Comparison of ENCODE assay signal across 1 cellular context in the genomic region with DNA sequence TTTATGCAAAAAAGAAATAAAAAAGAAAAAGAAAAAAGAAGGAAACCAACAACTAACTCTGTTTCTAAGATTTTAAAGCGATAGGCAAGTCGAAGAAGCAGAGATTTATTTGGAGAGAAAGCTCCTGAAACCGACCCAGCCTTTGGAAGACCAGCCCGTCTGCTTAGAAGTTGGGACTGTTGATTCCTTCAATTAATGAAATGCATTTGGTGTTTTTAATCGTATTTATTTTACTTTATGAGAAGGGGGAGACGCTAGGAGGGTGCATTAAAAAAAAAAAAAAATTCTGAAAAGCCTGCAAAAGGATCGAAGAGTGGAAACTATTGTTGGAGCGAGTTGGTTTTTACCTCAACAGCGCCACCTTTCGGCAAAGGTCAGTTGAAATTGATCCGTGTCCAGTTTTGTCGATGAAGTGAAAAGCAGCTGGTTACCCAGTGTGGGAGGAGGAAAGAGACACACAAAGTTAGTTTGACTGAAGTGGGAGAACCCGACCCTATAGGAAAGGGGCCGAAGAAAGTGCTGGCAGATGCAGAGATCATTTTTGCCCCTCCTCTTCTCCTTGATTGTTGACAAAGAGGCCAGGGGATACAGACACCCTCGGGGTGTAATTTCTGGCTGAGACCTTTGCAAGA.
TF ChIP-seq lines count a peak whose summit lies in the region.

No MANE protein-coding gene starts in this region.

TF ChIP-seq in HepG2, 621 proteins besides CTCF, POLR2A, EP300 and RAD21 (continued from another document and continues in another):
- TF ChIP-seq, protein P1, sequence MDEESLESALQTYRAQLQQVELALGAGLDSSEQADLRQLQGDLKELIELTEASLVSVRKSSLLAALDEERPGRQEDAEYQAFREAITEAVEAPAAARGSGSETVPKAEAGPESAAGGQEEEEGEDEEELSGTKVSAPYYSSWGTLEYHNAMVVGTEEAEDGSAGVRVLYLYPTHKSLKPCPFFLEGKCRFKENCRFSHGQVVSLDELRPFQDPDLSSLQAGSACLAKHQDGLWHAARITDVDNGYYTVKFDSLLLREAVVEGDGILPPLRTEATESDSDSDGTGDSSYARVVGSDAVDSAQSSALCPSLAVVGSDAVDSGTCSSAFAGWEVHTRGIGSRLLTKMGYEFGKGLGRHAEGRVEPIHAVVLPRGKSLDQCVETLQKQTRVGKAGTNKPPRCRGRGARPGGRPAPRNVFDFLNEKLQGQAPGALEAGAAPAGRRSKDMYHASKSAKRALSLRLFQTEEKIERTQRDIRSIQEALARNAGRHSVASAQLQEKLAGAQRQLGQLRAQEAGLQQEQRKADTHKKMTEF (CRISPR knock-in tag; IDR thresholded peaks at IDR 0.05): no peak
- TF ChIP-seq SOX13 (IDR thresholded peaks at IDR 0.05) (no peak), SOX13 (CRISPR knock-in tag; conservative IDR thresholded peaks at IDR 0.05 in 1 of 2, IDR thresholded peaks at IDR 0.05 in 1 of 2) (0 out of 4 replicates have a peak, but pooled peaks of 1 of the 2 experiments have one; percentile 23), MAFK (conservative IDR thresholded peaks at IDR 0.05 in 1 of 2, IDR thresholded peaks at IDR 0.05 in 1 of 2; ENCODE audit: low read length in 2 of 2) (no peak), ZNF30 (CRISPR knock-in tag; IDR thresholded peaks at IDR 0.05) (no peak), PHF21A (CRISPR knock-in tag; IDR thresholded peaks at IDR 0.05) (no peak), GATAD1 (CRISPR knock-in tag; IDR thresholded peaks at IDR 0.05) (no peak), ZFP37 (CRISPR knock-in tag; IDR thresholded peaks at IDR 0.05; ENCODE audit: borderline replicate concordance) (0 out of 2 replicates have a peak, but pooled peaks have one; percentile 30), FOXK2 (IDR thresholded peaks at IDR 0.05) (no peak), FOXC1 (CRISPR knock-in tag; IDR thresholded peaks at IDR 0.05; ENCODE audit: borderline replicate concordance) (no peak), NRL (CRISPR knock-in tag; IDR thresholded peaks at IDR 0.05; ENCODE audit: borderline replicate concordance) (no peak), SATB2 (CRISPR knock-in tag; IDR thresholded peaks at IDR 0.05) (no peak), FOXJ3 (CRISPR knock-in tag; IDR thresholded peaks at IDR 0.05; ENCODE audit: borderline replicate concordance) (0 out of 2 replicates have a peak, but pooled peaks have one; percentile 9), HES4 (CRISPR knock-in tag; IDR thresholded peaks at IDR 0.05; ENCODE audit: borderline replicate concordance) (no peak), ZNF180 (CRISPR knock-in tag; IDR thresholded peaks at IDR 0.05; ENCODE audit: borderline replicate concordance, low read depth) (0 out of 2 replicates have a peak, but pooled peaks have one; percentile 28), RARG (CRISPR knock-in tag; IDR thresholded peaks at IDR 0.05; ENCODE audit: low read depth) (no peak), TCF12 (IDR thresholded peaks at IDR 0.05) (no peak), TCF12 (CRISPR knock-in tag; IDR thresholded peaks at IDR 0.05) (no peak), HOXA7 (CRISPR knock-in tag; IDR thresholded peaks at IDR 0.05) (no peak), ETV5 (CRISPR knock-in tag; IDR thresholded peaks at IDR 0.05; ENCODE audit: borderline replicate concordance) (no peak), SOX6 (IDR thresholded peaks at IDR 0.05) (no peak), SOX6 (CRISPR knock-in tag; IDR thresholded peaks at IDR 0.05) (no peak), ZFP90 (CRISPR knock-in tag; IDR thresholded peaks at IDR 0.05; ENCODE audit: borderline replicate concordance) (peak; percentile 62; the same call in 1 of the 2 replicates), ZNF543 (CRISPR knock-in tag; IDR thresholded peaks at IDR 0.05) (no peak), KLF12 (CRISPR knock-in tag; IDR thresholded peaks at IDR 0.05; ENCODE audit: borderline replicate concordance) (peak; percentile 56; the same call in 1 of the 2 replicates), PHF20 (CRISPR knock-in tag; IDR thresholded peaks at IDR 0.05) (0 out of 2 replicates have a peak, but pooled peaks have one; percentile 2), ONECUT2 (CRISPR knock-in tag; IDR thresholded peaks at IDR 0.05) (peak; percentile 67; the same call in 1 of the 2 replicates), ZC3H4 (CRISPR knock-in tag; IDR thresholded peaks at IDR 0.05; ENCODE audit: borderline replicate concordance) (no peak), GATAD2A (CRISPR knock-in tag; IDR thresholded peaks at IDR 0.05) (peak; percentile 39; the same call in 1 of the 2 replicates), ELF1 (CRISPR knock-in tag; IDR thresholded peaks at IDR 0.05) (no peak), CHD4 (IDR thresholded peaks at IDR 0.05; ENCODE audit: borderline replicate concordance, low read length) (peak; percentile 83; the same call in 1 of the 2 replicates), GTF3A (CRISPR knock-in tag; conservative IDR thresholded peaks at IDR 0.05) (no peak), ZNF224 (CRISPR knock-in tag; IDR thresholded peaks at IDR 0.05) (no peak), HOXA5 (CRISPR knock-in tag; IDR thresholded peaks at IDR 0.05) (0 out of 2 replicates have a peak, but pooled peaks have one; percentile 60), RFXAP (CRISPR knock-in tag; IDR thresholded peaks at IDR 0.05; ENCODE audit: borderline replicate concordance) (no peak), PHF8 (CRISPR knock-in tag; IDR thresholded peaks at IDR 0.05) (no peak), ZNF33B (CRISPR knock-in tag; IDR thresholded peaks at IDR 0.05) (no peak)
- TF ChIP-seq, protein P2, sequence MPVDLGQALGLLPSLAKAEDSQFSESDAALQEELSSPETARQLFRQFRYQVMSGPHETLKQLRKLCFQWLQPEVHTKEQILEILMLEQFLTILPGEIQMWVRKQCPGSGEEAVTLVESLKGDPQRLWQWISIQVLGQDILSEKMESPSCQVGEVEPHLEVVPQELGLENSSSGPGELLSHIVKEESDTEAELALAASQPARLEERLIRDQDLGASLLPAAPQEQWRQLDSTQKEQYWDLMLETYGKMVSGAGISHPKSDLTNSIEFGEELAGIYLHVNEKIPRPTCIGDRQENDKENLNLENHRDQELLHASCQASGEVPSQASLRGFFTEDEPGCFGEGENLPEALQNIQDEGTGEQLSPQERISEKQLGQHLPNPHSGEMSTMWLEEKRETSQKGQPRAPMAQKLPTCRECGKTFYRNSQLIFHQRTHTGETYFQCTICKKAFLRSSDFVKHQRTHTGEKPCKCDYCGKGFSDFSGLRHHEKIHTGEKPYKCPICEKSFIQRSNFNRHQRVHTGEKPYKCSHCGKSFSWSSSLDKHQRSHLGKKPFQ (CRISPR knock-in tag; IDR thresholded peaks at IDR 0.05; ENCODE audit: insufficient replicate concordance): no peak
- TF ChIP-seq, protein P3, sequence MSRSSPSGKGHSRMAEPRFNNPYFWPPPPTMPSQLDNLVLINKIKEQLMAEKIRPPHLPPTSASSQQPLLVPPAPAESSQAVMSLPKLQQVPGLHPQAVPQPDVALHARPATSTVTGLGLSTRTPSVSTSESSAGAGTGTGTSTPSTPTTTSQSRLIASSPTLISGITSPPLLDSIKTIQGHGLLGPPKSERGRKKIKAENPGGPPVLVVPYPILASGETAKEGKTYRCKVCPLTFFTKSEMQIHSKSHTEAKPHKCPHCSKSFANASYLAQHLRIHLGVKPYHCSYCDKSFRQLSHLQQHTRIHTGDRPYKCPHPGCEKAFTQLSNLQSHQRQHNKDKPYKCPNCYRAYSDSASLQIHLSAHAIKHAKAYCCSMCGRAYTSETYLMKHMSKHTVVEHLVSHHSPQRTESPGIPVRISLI (CRISPR knock-in tag; IDR thresholded peaks at IDR 0.05; ENCODE audit: borderline replicate concordance): peak; percentile 34
- TF ChIP-seq, protein P4, sequence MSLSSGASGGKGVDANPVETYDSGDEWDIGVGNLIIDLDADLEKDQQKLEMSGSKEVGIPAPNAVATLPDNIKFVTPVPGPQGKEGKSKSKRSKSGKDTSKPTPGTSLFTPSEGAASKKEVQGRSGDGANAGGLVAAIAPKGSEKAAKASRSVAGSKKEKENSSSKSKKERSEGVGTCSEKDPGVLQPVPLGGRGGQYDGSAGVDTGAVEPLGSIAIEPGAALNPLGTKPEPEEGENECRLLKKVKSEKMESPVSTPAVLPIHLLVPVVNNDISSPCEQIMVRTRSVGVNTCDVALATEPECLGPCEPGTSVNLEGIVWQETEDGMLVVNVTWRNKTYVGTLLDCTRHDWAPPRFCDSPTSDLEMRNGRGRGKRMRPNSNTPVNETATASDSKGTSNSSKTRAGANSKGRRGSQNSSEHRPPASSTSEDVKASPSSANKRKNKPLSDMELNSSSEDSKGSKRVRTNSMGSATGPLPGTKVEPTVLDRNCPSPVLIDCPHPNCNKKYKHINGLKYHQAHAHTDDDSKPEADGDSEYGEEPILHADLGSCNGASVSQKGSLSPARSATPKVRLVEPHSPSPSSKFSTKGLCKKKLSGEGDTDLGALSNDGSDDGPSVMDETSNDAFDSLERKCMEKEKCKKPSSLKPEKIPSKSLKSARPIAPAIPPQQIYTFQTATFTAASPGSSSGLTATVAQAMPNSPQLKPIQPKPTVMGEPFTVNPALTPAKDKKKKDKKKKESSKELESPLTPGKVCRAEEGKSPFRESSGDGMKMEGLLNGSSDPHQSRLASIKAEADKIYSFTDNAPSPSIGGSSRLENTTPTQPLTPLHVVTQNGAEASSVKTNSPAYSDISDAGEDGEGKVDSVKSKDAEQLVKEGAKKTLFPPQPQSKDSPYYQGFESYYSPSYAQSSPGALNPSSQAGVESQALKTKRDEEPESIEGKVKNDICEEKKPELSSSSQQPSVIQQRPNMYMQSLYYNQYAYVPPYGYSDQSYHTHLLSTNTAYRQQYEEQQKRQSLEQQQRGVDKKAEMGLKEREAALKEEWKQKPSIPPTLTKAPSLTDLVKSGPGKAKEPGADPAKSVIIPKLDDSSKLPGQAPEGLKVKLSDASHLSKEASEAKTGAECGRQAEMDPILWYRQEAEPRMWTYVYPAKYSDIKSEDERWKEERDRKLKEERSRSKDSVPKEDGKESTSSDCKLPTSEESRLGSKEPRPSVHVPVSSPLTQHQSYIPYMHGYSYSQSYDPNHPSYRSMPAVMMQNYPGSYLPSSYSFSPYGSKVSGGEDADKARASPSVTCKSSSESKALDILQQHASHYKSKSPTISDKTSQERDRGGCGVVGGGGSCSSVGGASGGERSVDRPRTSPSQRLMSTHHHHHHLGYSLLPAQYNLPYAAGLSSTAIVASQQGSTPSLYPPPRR (CRISPR knock-in tag; IDR thresholded peaks at IDR 0.05; ENCODE audit: borderline replicate concordance): no peak
- TF ChIP-seq, protein P5, sequence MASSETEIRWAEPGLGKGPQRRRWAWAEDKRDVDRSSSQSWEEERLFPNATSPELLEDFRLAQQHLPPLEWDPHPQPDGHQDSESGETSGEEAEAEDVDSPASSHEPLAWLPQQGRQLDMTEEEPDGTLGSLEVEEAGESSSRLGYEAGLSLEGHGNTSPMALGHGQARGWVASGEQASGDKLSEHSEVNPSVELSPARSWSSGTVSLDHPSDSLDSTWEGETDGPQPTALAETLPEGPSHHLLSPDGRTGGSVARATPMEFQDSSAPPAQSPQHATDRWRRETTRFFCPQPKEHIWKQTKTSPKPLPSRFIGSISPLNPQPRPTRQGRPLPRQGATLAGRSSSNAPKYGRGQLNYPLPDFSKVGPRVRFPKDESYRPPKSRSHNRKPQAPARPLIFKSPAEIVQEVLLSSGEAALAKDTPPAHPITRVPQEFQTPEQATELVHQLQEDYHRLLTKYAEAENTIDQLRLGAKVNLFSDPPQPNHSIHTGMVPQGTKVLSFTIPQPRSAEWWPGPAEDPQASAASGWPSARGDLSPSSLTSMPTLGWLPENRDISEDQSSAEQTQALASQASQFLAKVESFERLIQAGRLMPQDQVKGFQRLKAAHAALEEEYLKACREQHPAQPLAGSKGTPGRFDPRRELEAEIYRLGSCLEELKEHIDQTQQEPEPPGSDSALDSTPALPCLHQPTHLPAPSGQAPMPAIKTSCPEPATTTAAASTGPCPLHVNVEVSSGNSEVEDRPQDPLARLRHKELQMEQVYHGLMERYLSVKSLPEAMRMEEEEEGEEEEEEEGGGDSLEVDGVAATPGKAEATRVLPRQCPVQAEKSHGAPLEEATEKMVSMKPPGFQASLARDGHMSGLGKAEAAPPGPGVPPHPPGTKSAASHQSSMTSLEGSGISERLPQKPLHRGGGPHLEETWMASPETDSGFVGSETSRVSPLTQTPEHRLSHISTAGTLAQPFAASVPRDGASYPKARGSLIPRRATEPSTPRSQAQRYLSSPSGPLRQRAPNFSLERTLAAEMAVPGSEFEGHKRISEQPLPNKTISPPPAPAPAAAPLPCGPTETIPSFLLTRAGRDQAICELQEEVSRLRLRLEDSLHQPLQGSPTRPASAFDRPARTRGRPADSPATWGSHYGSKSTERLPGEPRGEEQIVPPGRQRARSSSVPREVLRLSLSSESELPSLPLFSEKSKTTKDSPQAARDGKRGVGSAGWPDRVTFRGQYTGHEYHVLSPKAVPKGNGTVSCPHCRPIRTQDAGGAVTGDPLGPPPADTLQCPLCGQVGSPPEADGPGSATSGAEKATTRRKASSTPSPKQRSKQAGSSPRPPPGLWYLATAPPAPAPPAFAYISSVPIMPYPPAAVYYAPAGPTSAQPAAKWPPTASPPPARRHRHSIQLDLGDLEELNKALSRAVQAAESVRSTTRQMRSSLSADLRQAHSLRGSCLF (CRISPR knock-in tag; IDR thresholded peaks at IDR 0.05; ENCODE audit: borderline replicate concordance): no peak
- TF ChIP-seq, protein P6, sequence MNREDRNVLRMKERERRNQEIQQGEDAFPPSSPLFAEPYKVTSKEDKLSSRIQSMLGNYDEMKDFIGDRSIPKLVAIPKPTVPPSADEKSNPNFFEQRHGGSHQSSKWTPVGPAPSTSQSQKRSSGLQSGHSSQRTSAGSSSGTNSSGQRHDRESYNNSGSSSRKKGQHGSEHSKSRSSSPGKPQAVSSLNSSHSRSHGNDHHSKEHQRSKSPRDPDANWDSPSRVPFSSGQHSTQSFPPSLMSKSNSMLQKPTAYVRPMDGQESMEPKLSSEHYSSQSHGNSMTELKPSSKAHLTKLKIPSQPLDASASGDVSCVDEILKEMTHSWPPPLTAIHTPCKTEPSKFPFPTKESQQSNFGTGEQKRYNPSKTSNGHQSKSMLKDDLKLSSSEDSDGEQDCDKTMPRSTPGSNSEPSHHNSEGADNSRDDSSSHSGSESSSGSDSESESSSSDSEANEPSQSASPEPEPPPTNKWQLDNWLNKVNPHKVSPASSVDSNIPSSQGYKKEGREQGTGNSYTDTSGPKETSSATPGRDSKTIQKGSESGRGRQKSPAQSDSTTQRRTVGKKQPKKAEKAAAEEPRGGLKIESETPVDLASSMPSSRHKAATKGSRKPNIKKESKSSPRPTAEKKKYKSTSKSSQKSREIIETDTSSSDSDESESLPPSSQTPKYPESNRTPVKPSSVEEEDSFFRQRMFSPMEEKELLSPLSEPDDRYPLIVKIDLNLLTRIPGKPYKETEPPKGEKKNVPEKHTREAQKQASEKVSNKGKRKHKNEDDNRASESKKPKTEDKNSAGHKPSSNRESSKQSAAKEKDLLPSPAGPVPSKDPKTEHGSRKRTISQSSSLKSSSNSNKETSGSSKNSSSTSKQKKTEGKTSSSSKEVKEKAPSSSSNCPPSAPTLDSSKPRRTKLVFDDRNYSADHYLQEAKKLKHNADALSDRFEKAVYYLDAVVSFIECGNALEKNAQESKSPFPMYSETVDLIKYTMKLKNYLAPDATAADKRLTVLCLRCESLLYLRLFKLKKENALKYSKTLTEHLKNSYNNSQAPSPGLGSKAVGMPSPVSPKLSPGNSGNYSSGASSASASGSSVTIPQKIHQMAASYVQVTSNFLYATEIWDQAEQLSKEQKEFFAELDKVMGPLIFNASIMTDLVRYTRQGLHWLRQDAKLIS (CRISPR knock-in tag; IDR thresholded peaks at IDR 0.05): no peak
